ENCODE assay signal across 13 cellular contexts in the genomic region with DNA sequence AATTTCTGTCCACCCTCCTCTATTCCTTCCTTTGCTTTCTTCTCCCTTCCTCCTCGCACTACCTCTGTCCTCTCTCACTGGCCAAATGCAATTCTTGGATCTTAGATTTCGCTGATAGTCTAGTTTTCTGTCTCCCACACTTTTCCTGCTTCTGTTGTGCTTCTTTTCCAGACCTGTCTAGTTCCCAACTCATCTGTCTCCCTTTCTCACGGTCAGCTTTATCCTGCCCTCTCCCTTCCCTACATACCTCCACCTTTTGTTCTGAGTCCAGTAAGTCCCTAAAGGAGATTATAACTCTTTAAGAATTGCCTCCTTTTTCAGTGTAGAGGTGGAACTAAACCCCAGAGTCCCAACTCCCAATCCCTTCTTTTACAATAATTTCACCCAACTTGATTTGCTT. TPM values are rescaled to one million over a fixed set of nuclear protein-coding genes. Genes with fewer than 3 reads are reported as not detected.
DNase-seq lines count a peak whose midpoint lies in the region.
"Had no signal": no experiment of that assay in that cellular context is flagged by ENCODE, and none has a peak within 500 bp of the region (broad histone marks: within the 10 kb centered on the region; RNA-seq: fewer than 3 reads in every experiment).

No MANE protein-coding gene starts in this region.

- in situ Hi-C loops in GM23248 (cut with MboI) = no loop called here

- H3F3A ChIP-seq in GM23248 (ENCODE audit: insufficient read depth) = peaks cover 34% of the 10 kb centered on the region

- 0 out of 2 replicates have a peak overlapping the region, but pooled peaks have one; percentile 1 for H2AFZ ChIP-seq in GM23248

- H3K4me3 ChIP-seq in GM23248 (no peak overlapping the region), adipocyte (ENCODE audit: low read length) (no peak overlapping the region), iPS-20b (ENCODE audit: low read length) (peak overlapping the region; percentile 90; the same call in 1 of the 2 replicates), skin epidermis (no peak overlapping the region)

- H3K4me2 ChIP-seq in GM23248 (ENCODE audit: unreplicated experiment) = no peak overlapping the region

- H3K9ac ChIP-seq in GM23248 = peak overlapping the region; percentile 99
- peak overlapping the region; percentile 100 for H3K9ac ChIP-seq in adipocyte (ENCODE audit: low read length)
- peak overlapping the region; percentile 93; the same call in 1 of the 2 replicates for H3K9ac ChIP-seq in iPS-20b (ENCODE audit: low read depth, low read length)

- no peaks in the 10 kb centered on the region for H3K9me2 ChIP-seq in GM23248 (ENCODE audit: insufficient read depth)

- H3K4me1 ChIP-seq in GM23248 (ENCODE audit: insufficient read depth) (peaks cover 25% of the 10 kb centered on the region), adipocyte (ENCODE audit: control insufficient read depth, insufficient read depth, low read length) (peaks cover 23% of the 10 kb centered on the region), iPS-20b (ENCODE audit: insufficient read depth, low read length) (peaks cover 23% of the 10 kb centered on the region; the same call in 1 of the 2 replicates)

- H3K9me3 ChIP-seq in GM23248 (ENCODE audit: low read depth) (no peaks in the 10 kb centered on the region), adipocyte (ENCODE audit: control insufficient read depth, low read length) (no peaks in the 10 kb centered on the region), iPS-20b (ENCODE audit: insufficient read depth, low read depth, low read length) (no peaks in the 10 kb centered on the region)
- H3K9me3 ChIP-seq: gastrocnemius medialis had no signal

- H3K27ac ChIP-seq in GM23248 (peak overlapping the region; percentile 94), iPS-20b (ENCODE audit: low read length) (no peak overlapping the region), skin epidermis (peak overlapping the region in 14 of 21 experiments; percentile 93 to 100 (median 96))
- H3K27ac ChIP-seq: C4-2B had no signal

- H3K79me2 ChIP-seq in GM23248 (ENCODE audit: insufficient read depth) = peaks cover 76% of the 10 kb centered on the region

- H3K36me3 ChIP-seq in GM23248 (ENCODE audit: low read depth) = no peaks in the 10 kb centered on the region
- peaks cover 11% of the 10 kb centered on the region for H3K36me3 ChIP-seq in adipocyte (ENCODE audit: control insufficient read depth, insufficient read depth, low read length, severe bottlenecking)
- peaks cover 34% of the 10 kb centered on the region for H3K36me3 ChIP-seq in iPS-20b (ENCODE audit: insufficient read depth, low read depth, low read length)

- 79% methylated on average over 3 of the region's 3 CpGs for WGBS in GM23248 (ENCODE audit: low coverage in 1 of 2, low lambda C conversion rate in 2 of 2, missing lambda C conversion rate in 2 of 2), 2 experiments

- H3K27me3 ChIP-seq in GM23248 (replicated peaks; ENCODE audit: insufficient read depth) = no peaks in the 10 kb centered on the region
- no peaks in the 10 kb centered on the region for H3K27me3 ChIP-seq in adipocyte (replicated peaks; ENCODE audit: control insufficient read depth, insufficient read depth, low read length)
- H3K27me3 ChIP-seq in iPS-20b (ENCODE audit: insufficient read depth, low read length) = peaks cover 14% of the 10 kb centered on the region; the same call in 1 of the 2 replicates

- DNase-seq in GM23248 = no peak
- no peak for DNase-seq in adipocyte (ENCODE audit: low read depth)
- no peak for DNase-seq in NCI-H1436 (lab: John Stamatoyannopoulos, UW)
- no peak for DNase-seq in NCI-H2171 (lab: John Stamatoyannopoulos, UW)
- no peak for DNase-seq in effector CD8-positive, alpha-beta T cell (lab: John Stamatoyannopoulos, UW)
- DNase-seq in activated effector memory CD4-positive, alpha-beta T cell treated with anti-CD3 and anti-CD28 coated beads, Interleukin-2, amount 50 U/mL, for 16 hours = no peak
- DNase-seq: activated CD8-positive, alpha-beta T cell treated with anti-CD3 and anti-CD28 coated beads, Interleukin-2, amount 10 ng/mL, durations not matched to agents 7 days and 5 days; activated naive CD4-positive, alpha-beta T cell treated with anti-CD3 and anti-CD28 coated beads for 36 hours; gastrocnemius medialis; T-helper 9 cell had no signal

- no peaks in the 10 kb centered on the region for H4K20me1 ChIP-seq in GM23248 (ENCODE audit: insufficient read depth)

RNA-seq across cellular contexts. Expression of a gene that starts 0.9 kb away (rescaled TPM):
- 450 and 475 TPM in 2 replicates for total RNA-seq in GM23248 (2014; rRNA removed; shearing (Covaris generic))
- 50.1 and 50.8 TPM in 2 replicates for polyA plus RNA-seq in GM23248 (2016; fragmentation: Nextera tagmentation; extraction: Ambion mirVana)

RNA-seq across cellular contexts. Expression of a gene that starts 5.8 kb away (rescaled TPM):
- 44.3 and 96.6 TPM in 2 replicates for total RNA-seq in GM23248 (2014; rRNA removed; shearing (Covaris generic))
- polyA plus RNA-seq in GM23248 (2016; fragmentation: Nextera tagmentation; extraction: Ambion mirVana) = 208 and 230 TPM in 2 replicates

RNA-seq across cellular contexts. Expression of a gene that starts 20.3 kb away (rescaled TPM):
- 0.65 and 0.89 TPM in 2 replicates for total RNA-seq in GM23248 (2014; rRNA removed; shearing (Covaris generic))
- polyA plus RNA-seq in GM23248 (2016; fragmentation: Nextera tagmentation; extraction: Ambion mirVana) = 0.63 and 1.7 TPM in 2 replicates

RNA-seq across cellular contexts. Expression of a gene that starts 36.0 kb away (rescaled TPM):
- 202 and 253 TPM in 2 replicates for total RNA-seq in GM23248 (2014; rRNA removed; shearing (Covaris generic))
- polyA plus RNA-seq in GM23248 (2016; fragmentation: Nextera tagmentation; extraction: Ambion mirVana) = 159 and 161 TPM in 2 replicates

RNA-seq across cellular contexts. Expression of a gene that starts 47.5 kb away (rescaled TPM):
- total RNA-seq in GM23248 (2014; rRNA removed; shearing (Covaris generic)) = 0.22 TPM in 1 of 2 replicates, not detected in the other
- 0.29 TPM in 1 of 2 replicates, not detected in the other for polyA plus RNA-seq in GM23248 (2016; fragmentation: Nextera tagmentation; extraction: Ambion mirVana)
